Comparison of ENCODE assay signal across 8 cellular contexts in the genomic region with DNA sequence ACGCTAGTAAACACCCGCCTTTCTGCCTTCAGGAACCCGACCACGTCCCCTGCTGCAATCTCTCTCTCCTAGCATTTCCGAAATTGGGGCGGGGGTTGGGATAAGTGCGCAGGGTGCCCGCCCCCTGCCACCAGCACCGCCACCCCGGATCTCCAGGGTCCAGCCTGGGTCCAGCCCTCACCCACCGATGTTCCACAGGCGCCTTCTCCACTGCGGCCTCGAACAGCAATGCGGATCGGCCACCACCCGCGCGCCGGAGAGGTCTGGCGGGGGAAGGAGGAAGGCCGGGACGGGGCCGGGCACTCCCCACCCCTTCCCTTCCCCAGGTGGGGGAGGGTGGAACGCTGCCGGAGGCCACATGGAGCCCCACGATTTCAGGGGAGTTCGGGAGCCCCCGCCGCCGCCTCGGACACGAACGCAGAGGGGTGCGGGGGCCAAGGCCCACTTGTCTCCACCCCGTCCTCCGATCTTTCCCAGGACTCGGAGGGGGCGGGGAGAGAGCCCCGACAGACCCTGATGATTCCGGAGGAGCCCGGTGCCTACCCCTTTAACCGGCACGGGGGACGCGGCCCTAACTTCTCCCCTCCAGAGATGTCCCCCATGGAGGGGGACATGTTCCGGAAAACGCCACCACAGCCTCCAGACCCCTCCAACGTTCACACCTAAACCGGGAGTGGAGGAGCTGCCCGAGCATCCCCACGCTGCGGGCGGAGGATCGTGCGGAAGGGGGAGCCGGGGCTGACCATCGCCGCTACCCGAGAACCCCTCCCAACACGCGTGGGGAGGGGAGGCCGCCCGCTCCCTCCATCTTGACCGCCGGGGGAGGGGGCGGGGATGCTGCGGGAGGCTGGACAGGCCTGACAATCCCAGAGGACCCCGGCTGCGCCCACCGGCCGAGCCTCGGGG. TPM values are rescaled to one million over a fixed set of nuclear protein-coding genes. Genes with fewer than 3 reads are reported as not detected.
DNase-seq lines count a peak whose midpoint lies in the region; ATAC-seq and TF ChIP-seq lines count a peak whose summit lies in the region.

No MANE protein-coding gene starts in this region.

- H3K79me2 ChIP-seq in trophoblast cell (ENCODE audit: control insufficient read depth, insufficient read depth, low read length, poor library complexity) = peaks cover 24% of the 10 kb centered on the region

- H3K18ac ChIP-seq in trophoblast cell (ENCODE audit: low read length) = peak overlapping the region; percentile 70

- H3K9me3 ChIP-seq in adrenal gland (replicated peaks in 1 of 3) (no peaks in the 10 kb centered on the region), trophoblast cell (ENCODE audit: insufficient read depth, low read depth, low read length) (peaks cover 2% of the 10 kb centered on the region)

- no peaks in the 10 kb centered on the region for H3K27me3 ChIP-seq in adrenal gland
- H3K27me3 ChIP-seq in trophoblast cell (ENCODE audit: insufficient read depth, low read length) = no peaks in the 10 kb centered on the region

- H3K27ac ChIP-seq in adrenal gland (peak overlapping the region; percentile 87 to 100 (median 95)), trophoblast cell (ENCODE audit: low read depth, low read length) (peak overlapping the region; percentile 100)

- peak; percentile 14 for ATAC-seq in HG03066 (IDR thresholded peaks at IDR 0.05; ENCODE audit: low read depth, unreplicated experiment)
- peak; percentile 43 to 62 for ATAC-seq in left cardiac atrium

- intact Hi-C loops in adrenal gland (cut with DNase I) (no loop called here), left cardiac atrium (cut with DNase I) (no loop called here)

- peak overlapping the region; percentile 87 for H3K4ac ChIP-seq in trophoblast cell (ENCODE audit: low read depth, low read length)

- peak overlapping the region; percentile 84 to 98 (median 93) for H3K4me3 ChIP-seq in adrenal gland
- peak overlapping the region; percentile 100 for H3K4me3 ChIP-seq in trophoblast cell (ENCODE audit: low read depth, low read length)

- H4K91ac ChIP-seq in trophoblast cell (ENCODE audit: low read depth, low read length) = peak overlapping the region; percentile 100

- H4K8ac ChIP-seq in trophoblast cell (ENCODE audit: low read depth, low read length) = peak overlapping the region; percentile 71

- H2BK12ac ChIP-seq in trophoblast cell (ENCODE audit: low read length) = no peak overlapping the region

- peak overlapping the region; percentile 57 for H4K12ac ChIP-seq in trophoblast cell (ENCODE audit: low read depth, low read length)

- H3K4me2 ChIP-seq in trophoblast cell (ENCODE audit: low read length) = peak overlapping the region; percentile 98

- H3K36me3 ChIP-seq in adrenal gland (replicated peaks in 1 of 2) (no peaks in the 10 kb centered on the region), trophoblast cell (ENCODE audit: control insufficient read depth in 1 of 2, insufficient read depth in 2 of 2, low read length in 2 of 2) (peaks cover 0 to 3% of the 10 kb centered on the region in 2 experiments)

- H2BK5ac ChIP-seq in trophoblast cell (ENCODE audit: low read depth, low read length, poor library complexity) = peak overlapping the region; percentile 71

- WGBS in adrenal gland, 4 donors = 0% methylated on average over 2 to 73 of the region's 73 CpGs
- WGBS in trophoblast cell (ENCODE audit: extremely low coverage, insufficient coverage, insufficient read length) = no CpG with 5 or more reads among the region's 73 CpGs

- no peak for TF ChIP-seq POLR2A in adrenal gland (IDR thresholded peaks at IDR 0.05)

- peaks cover 25% of the 10 kb centered on the region for H3K79me1 ChIP-seq in trophoblast cell (ENCODE audit: low read length)

- no peak for TF ChIP-seq CTCF in adrenal gland (IDR thresholded peaks at IDR 0.05)

- H2AK5ac ChIP-seq in trophoblast cell (ENCODE audit: low read length) = peak overlapping the region; percentile 31

- H3K23ac ChIP-seq in trophoblast cell (ENCODE audit: low read length) = peak overlapping the region; percentile 67

- H2BK120ac ChIP-seq in trophoblast cell (ENCODE audit: insufficient read depth, low read length, poor library complexity) = peak overlapping the region; percentile 45

- peak overlapping the region; percentile 81 for H3K14ac ChIP-seq in trophoblast cell (ENCODE audit: low read length)

- peak overlapping the region; percentile 97 for H3K9ac ChIP-seq in trophoblast cell (ENCODE audit: low read length)

- H3K4me1 ChIP-seq in adrenal gland (replicated peaks in 1 of 2) (peaks cover 39 to 45% of the 10 kb centered on the region in 2 donors), trophoblast cell (ENCODE audit: control insufficient read depth in 1 of 2, insufficient read depth in 2 of 2, low read length in 2 of 2) (peaks cover 0 to 2% of the 10 kb centered on the region in 2 experiments)

- H2AFZ ChIP-seq in trophoblast cell (ENCODE audit: insufficient read depth, low read length, poor library complexity) = peak overlapping the region; percentile 42

- DNase-seq in NCI-H345 (lab: John Stamatoyannopoulos, UW) (peak; percentile 48), NCI-H345 treated with DMSO at 0.1 percent for 48 hours (lab: John Stamatoyannopoulos, UW; ENCODE audit: unreplicated experiment) (no peak), SK-MEL-5 (ENCODE audit: low read depth, low spot score) (peak; percentile 14), adrenal gland (peak; percentile 47 to 71 (median 58)), left cardiac atrium (peak; percentile 61), trophoblast cell (peak in 1 of 2 donors; percentile 36), amniotic stem cell (lab: John Stamatoyannopoulos, UW) (no peak)

- in situ Hi-C loops in SK-MEL-5 (cut with HindIII; ENCODE audit: low pct_unique_long_range_greater_than_20kb, low sequenced_read_pairs) = no loop called here

RNA-seq across cellular contexts. Expression of gene ATXN2, which starts 1.1 kb away (rescaled TPM):
- total RNA-seq in SK-MEL-5 (2014; rRNA removed; shearing (Covaris generic)) = 12.4 and 12.8 TPM in 2 replicates
- 44.9 and 50.0 TPM in 2 replicates for polyA plus RNA-seq in SK-MEL-5 (2015; cell fraction: cytosol; rRNA removed)
- 74.3 and 113 TPM in 2 replicates for polyA plus RNA-seq in SK-MEL-5 (2015; cell fraction: nucleus; rRNA removed)
- total RNA-seq in adrenal gland (100 to 1,000 TPM in 1 of 8 donors, 10 to 100 TPM in 7; 31.0 to 241 (median 63.1) TPM), left cardiac atrium (10 to 100 TPM; 43.7 to 54.0 TPM)
- 10 to 100 TPM; 41.5 to 60.7 (median 56.7) TPM for polyA plus RNA-seq in adrenal gland
- polyA plus RNA-seq in trophoblast cell (2013) = 57.3 and 58.0 TPM in 2 replicates

Comparison
In these comparisons a context has a peak if more than half of its experiments do, and no peak if none do; other contexts are left out.
1. DNase-seq: peak in NCI-H345 (single experiment), SK-MEL-5 (single experiment), adrenal gland (7 of 7) and left cardiac atrium (single experiment); none in NCI-H345 treated with DMSO at 0.1 percent for 48 hours (single experiment) and amniotic stem cell (single experiment).